ENCODE assay signal across 13 cellular contexts in genomic region chr17:75750661-75751423, GRCh38.
"Had no signal": no experiment of that assay in that cellular context is flagged by ENCODE, and none has a peak within 500 bp of the region (broad histone marks: within the 10 kb centered on the region; RNA-seq: fewer than 3 reads in every experiment).

No MANE protein-coding gene starts in this region.

- H3K27ac ChIP-seq: body of pancreas, foreskin keratinocyte, vagina, VCaP had no signal

- DNase-seq: activated CD4-positive, alpha-beta T cell treated with anti-CD3 and anti-CD28 coated beads for 1 hour; activated CD4-positive, alpha-beta T cell treated with anti-CD3 and anti-CD28 coated beads, Interleukin-2, amount 50 U/mL, for 48 hours; activated naive CD4-positive, alpha-beta T cell treated with anti-CD3 and anti-CD28 coated beads, Interleukin-2, amount 50 U/mL, for 16 hours; body of pancreas; effector memory CD4-positive, alpha-beta T cell; foreskin keratinocyte; glutamatergic neuron; stimulated activated CD4-positive, alpha-beta T cell treated with anti-CD3 and anti-CD28 coated beads, Interleukin-2, amount 100 ng/mL, for 48 hours; tibial artery had no signal

- H3K4me1 ChIP-seq: foreskin keratinocyte had no signal

- H3K9me3 ChIP-seq: body of pancreas, tibial artery, vagina had no signal

- H3K27ac Mint-ChIP-seq: activated T-helper 17 cell treated with anti-CD3 and anti-CD28 coated beads, Interleukin-2, amount 50 U/mL, for 72 hours had no signal

- H3K9me3 Mint-ChIP-seq: activated T-helper 17 cell treated with anti-CD3 and anti-CD28 coated beads, Interleukin-2, amount 50 U/mL, for 72 hours; dendritic cell treated with granulocyte-macrophage colony-stimulating factor and Interleukin-4, amounts not matched to agents 40 ng/mL and 50 ng/mL, for 4 days had no signal

- H3K4me3 ChIP-seq: body of pancreas, tibial artery, vagina had no signal

- H3K27me3 ChIP-seq: body of pancreas, foreskin keratinocyte, tibial artery, vagina had no signal

- H3K4me3 Mint-ChIP-seq: activated T-helper 17 cell treated with anti-CD3 and anti-CD28 coated beads, Interleukin-2, amount 50 U/mL, for 72 hours; dendritic cell treated with granulocyte-macrophage colony-stimulating factor and Interleukin-4, amounts not matched to agents 40 ng/mL and 50 ng/mL, for 4 days had no signal
